ENCODE assay signal across 2 cellular contexts in the genomic region with DNA sequence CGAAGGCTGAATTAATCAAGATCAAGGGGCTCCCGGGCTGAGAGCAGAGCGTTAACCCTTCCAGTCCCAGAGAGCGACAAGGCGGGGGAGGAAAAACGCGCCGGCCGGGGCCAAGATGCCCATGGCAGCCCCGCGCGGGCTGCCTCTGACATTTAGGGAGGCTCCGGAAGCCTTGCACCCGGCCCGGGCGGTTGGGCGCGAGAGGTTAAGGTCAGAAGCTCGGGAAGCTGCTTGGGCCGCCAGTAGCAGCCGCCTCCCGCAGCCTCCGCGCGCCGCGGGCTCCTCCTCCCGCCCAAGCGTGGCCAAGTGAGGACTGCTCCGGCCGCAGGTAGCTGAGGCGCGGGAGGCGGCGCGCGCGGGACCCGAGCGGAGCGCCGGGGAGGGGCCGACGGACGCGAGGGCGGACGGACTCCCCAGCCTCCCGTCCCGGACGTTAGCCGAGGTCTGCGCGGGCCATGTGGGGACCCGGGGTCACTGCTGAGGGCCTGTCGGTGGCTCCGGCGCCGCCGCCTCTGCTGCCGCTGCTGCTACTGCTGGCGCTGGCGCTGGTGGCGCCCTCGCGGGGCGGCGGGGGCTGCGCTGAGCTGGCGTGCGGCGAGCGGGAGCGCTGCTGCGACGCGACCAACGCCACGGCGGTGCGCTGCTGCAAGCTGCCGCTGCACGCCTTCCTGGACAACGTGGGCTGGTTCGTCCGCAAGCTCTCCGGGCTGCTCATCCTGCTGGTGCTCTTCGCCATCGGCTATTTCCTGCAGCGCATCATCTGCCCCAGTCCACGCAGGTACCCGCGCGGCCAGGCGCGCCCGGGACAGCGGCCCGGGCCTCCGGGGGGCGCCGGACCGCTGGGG.
A peak's percentile ranks its signal among the peaks of the same experiment; 100 is the strongest.
TF ChIP-seq lines count a peak whose summit lies in the region.

A gene (plus strand): TSS at position 242 of the 845 bp plus-strand sequence. CDS start 214 bp downstream, at position 456.

TF ChIP-seq in HEK293, 187 proteins besides CTCF, POLR2A, EP300 and RAD21 (continued from another document):
- TF ChIP-seq, protein P1, sequence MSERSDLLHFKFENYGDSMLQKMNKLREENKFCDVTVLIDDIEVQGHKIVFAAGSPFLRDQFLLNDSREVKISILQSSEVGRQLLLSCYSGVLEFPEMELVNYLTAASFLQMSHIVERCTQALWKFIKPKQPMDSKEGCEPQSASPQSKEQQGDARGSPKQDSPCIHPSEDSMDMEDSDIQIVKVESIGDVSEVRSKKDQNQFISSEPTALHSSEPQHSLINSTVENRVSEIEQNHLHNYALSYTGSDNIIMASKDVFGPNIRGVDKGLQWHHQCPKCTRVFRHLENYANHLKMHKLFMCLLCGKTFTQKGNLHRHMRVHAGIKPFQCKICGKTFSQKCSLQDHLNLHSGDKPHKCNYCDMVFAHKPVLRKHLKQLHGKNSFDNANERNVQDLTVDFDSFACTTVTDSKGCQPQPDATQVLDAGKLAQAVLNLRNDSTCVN (tag by site-specific recombination; optimal IDR thresholded peaks at IDR 0.05): peak; percentile 73
- no peak for TF ChIP-seq ZNF24 (tag by site-specific recombination; IDR thresholded peaks at IDR 0.05)
- TF ChIP-seq ZBTB17 (tag by site-specific recombination; IDR thresholded peaks at IDR 0.05): peak; percentile 89
- TF ChIP-seq GLI2 (tag by site-specific recombination; IDR thresholded peaks at IDR 0.05; ENCODE audit: borderline replicate concordance, low read depth): no peak
- TF ChIP-seq, protein P2, sequence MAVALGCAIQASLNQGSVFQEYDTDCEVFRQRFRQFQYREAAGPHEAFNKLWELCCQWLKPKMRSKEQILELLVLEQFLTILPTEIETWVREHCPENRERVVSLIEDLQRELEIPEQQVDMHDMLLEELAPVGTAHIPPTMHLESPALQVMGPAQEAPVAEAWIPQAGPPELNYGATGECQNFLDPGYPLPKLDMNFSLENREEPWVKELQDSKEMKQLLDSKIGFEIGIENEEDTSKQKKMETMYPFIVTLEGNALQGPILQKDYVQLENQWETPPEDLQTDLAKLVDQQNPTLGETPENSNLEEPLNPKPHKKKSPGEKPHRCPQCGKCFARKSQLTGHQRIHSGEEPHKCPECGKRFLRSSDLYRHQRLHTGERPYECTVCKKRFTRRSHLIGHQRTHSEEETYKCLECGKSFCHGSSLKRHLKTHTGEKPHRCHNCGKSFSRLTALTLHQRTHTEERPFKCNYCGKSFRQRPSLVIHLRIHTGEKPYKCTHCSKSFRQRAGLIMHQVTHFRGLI (tag by site-specific recombination; IDR thresholded peaks at IDR 0.05): peak; percentile 93
- peak; percentile 75 for TF ChIP-seq ZNF335 (tag by site-specific recombination; conservative IDR thresholded peaks at IDR 0.05)
- peak; percentile 65 for TF ChIP-seq ZBTB20 (tag by site-specific recombination; IDR thresholded peaks at IDR 0.05)
- peak; percentile 44; the same call in 1 of the 2 replicates for TF ChIP-seq GLIS2 (tag by site-specific recombination; IDR thresholded peaks at IDR 0.05)
- no peak for TF ChIP-seq ZNF223 (tag by site-specific recombination; IDR thresholded peaks at IDR 0.05)
- peak; percentile 76 for TF ChIP-seq ZFP37 (tag by site-specific recombination; IDR thresholded peaks at IDR 0.05)
- TF ChIP-seq, protein P3, sequence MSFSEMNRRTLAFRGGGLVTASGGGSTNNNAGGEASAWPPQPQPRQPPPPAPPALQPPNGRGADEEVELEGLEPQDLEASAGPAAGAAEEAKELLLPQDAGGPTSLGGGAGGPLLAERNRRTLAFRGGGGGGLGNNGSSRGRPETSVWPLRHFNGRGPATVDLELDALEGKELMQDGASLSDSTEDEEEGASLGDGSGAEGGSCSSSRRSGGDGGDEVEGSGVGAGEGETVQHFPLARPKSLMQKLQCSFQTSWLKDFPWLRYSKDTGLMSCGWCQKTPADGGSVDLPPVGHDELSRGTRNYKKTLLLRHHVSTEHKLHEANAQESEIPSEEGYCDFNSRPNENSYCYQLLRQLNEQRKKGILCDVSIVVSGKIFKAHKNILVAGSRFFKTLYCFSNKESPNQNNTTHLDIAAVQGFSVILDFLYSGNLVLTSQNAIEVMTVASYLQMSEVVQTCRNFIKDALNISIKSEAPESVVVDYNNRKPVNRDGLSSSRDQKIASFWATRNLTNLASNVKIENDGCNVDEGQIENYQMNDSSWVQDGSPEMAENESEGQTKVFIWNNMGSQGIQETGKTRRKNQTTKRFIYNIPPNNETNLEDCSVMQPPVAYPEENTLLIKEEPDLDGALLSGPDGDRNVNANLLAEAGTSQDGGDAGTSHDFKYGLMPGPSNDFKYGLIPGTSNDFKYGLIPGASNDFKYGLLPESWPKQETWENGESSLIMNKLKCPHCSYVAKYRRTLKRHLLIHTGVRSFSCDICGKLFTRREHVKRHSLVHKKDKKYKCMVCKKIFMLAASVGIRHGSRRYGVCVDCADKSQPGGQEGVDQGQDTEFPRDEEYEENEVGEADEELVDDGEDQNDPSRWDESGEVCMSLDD (tag by site-specific recombination; IDR thresholded peaks at IDR 0.05): 0 out of 2 replicates have a peak, but pooled peaks have one; percentile 31
- TF ChIP-seq, protein P4, sequence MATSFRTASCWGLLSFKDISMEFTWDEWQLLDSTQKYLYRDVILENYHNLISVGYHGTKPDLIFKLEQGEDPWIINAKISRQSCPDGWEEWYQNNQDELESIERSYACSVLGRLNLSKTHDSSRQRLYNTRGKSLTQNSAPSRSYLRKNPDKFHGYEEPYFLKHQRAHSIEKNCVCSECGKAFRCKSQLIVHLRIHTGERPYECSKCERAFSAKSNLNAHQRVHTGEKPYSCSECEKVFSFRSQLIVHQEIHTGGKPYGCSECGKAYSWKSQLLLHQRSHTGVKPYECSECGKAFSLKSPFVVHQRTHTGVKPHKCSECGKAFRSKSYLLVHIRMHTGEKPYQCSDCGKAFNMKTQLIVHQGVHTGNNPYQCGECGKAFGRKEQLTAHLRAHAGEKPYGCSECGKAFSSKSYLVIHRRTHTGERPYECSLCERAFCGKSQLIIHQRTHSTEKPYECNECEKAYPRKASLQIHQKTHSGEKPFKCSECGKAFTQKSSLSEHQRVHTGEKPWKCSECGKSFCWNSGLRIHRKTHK (tag by site-specific recombination; IDR thresholded peaks at IDR 0.05): no peak
- peak; percentile 41; the same call in 1 of the 2 replicates for TF ChIP-seq KLF8 (tag by site-specific recombination; IDR thresholded peaks at IDR 0.05)
- TF ChIP-seq, protein P5, sequence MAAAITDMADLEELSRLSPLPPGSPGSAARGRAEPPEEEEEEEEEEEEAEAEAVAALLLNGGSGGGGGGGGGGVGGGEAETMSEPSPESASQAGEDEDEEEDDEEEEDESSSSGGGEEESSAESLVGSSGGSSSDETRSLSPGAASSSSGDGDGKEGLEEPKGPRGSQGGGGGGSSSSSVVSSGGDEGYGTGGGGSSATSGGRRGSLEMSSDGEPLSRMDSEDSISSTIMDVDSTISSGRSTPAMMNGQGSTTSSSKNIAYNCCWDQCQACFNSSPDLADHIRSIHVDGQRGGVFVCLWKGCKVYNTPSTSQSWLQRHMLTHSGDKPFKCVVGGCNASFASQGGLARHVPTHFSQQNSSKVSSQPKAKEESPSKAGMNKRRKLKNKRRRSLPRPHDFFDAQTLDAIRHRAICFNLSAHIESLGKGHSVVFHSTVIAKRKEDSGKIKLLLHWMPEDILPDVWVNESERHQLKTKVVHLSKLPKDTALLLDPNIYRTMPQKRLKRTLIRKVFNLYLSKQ (tag by site-specific recombination; IDR thresholded peaks at IDR 0.05; ENCODE audit: borderline replicate concordance): no peak
- TF ChIP-seq ZNF670 (tag by site-specific recombination; IDR thresholded peaks at IDR 0.05; ENCODE audit: low read depth): no peak
- TF ChIP-seq ZBTB8A (tag by site-specific recombination; IDR thresholded peaks at IDR 0.05): peak; percentile 79
- peak; percentile 87 for TF ChIP-seq OSR2 (tag by site-specific recombination; IDR thresholded peaks at IDR 0.05)
TF ChIP-seq in HEK293: peak in this region for 28.

TF ChIP-seq in K562, 482 proteins besides CTCF, POLR2A, EP300 and RAD21 (continued from another document and continues in another):
- TF ChIP-seq, protein P6, sequence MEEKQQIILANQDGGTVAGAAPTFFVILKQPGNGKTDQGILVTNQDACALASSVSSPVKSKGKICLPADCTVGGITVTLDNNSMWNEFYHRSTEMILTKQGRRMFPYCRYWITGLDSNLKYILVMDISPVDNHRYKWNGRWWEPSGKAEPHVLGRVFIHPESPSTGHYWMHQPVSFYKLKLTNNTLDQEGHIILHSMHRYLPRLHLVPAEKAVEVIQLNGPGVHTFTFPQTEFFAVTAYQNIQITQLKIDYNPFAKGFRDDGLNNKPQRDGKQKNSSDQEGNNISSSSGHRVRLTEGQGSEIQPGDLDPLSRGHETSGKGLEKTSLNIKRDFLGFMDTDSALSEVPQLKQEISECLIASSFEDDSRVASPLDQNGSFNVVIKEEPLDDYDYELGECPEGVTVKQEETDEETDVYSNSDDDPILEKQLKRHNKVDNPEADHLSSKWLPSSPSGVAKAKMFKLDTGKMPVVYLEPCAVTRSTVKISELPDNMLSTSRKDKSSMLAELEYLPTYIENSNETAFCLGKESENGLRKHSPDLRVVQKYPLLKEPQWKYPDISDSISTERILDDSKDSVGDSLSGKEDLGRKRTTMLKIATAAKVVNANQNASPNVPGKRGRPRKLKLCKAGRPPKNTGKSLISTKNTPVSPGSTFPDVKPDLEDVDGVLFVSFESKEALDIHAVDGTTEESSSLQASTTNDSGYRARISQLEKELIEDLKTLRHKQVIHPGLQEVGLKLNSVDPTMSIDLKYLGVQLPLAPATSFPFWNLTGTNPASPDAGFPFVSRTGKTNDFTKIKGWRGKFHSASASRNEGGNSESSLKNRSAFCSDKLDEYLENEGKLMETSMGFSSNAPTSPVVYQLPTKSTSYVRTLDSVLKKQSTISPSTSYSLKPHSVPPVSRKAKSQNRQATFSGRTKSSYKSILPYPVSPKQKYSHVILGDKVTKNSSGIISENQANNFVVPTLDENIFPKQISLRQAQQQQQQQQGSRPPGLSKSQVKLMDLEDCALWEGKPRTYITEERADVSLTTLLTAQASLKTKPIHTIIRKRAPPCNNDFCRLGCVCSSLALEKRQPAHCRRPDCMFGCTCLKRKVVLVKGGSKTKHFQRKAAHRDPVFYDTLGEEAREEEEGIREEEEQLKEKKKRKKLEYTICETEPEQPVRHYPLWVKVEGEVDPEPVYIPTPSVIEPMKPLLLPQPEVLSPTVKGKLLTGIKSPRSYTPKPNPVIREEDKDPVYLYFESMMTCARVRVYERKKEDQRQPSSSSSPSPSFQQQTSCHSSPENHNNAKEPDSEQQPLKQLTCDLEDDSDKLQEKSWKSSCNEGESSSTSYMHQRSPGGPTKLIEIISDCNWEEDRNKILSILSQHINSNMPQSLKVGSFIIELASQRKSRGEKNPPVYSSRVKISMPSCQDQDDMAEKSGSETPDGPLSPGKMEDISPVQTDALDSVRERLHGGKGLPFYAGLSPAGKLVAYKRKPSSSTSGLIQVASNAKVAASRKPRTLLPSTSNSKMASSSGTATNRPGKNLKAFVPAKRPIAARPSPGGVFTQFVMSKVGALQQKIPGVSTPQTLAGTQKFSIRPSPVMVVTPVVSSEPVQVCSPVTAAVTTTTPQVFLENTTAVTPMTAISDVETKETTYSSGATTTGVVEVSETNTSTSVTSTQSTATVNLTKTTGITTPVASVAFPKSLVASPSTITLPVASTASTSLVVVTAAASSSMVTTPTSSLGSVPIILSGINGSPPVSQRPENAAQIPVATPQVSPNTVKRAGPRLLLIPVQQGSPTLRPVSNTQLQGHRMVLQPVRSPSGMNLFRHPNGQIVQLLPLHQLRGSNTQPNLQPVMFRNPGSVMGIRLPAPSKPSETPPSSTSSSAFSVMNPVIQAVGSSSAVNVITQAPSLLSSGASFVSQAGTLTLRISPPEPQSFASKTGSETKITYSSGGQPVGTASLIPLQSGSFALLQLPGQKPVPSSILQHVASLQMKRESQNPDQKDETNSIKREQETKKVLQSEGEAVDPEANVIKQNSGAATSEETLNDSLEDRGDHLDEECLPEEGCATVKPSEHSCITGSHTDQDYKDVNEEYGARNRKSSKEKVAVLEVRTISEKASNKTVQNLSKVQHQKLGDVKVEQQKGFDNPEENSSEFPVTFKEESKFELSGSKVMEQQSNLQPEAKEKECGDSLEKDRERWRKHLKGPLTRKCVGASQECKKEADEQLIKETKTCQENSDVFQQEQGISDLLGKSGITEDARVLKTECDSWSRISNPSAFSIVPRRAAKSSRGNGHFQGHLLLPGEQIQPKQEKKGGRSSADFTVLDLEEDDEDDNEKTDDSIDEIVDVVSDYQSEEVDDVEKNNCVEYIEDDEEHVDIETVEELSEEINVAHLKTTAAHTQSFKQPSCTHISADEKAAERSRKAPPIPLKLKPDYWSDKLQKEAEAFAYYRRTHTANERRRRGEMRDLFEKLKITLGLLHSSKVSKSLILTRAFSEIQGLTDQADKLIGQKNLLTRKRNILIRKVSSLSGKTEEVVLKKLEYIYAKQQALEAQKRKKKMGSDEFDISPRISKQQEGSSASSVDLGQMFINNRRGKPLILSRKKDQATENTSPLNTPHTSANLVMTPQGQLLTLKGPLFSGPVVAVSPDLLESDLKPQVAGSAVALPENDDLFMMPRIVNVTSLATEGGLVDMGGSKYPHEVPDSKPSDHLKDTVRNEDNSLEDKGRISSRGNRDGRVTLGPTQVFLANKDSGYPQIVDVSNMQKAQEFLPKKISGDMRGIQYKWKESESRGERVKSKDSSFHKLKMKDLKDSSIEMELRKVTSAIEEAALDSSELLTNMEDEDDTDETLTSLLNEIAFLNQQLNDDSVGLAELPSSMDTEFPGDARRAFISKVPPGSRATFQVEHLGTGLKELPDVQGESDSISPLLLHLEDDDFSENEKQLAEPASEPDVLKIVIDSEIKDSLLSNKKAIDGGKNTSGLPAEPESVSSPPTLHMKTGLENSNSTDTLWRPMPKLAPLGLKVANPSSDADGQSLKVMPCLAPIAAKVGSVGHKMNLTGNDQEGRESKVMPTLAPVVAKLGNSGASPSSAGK (IDR thresholded peaks at IDR 0.05): peak; percentile 16; the same call in 1 of the 2 replicates
- TF ChIP-seq ZNF124 (CRISPR knock-in tag; IDR thresholded peaks at IDR 0.05) (no peak), ZNF282 (CRISPR knock-in tag; IDR thresholded peaks at IDR 0.05) (peak; percentile 79), MYC (IDR thresholded peaks at IDR 0.05; ENCODE audit: low read depth, low read length) (peak; percentile 64), MYC (CRISPR knock-in tag; IDR thresholded peaks at IDR 0.05; ENCODE audit: borderline replicate concordance, low read depth) (no peak), NCOR1 (IDR thresholded peaks at IDR 0.05) (no peak), ZC3H8 (IDR thresholded peaks at IDR 0.05) (no peak), HDAC3 (IDR thresholded peaks at IDR 0.05; ENCODE audit: borderline replicate concordance, partially characterized antibody) (no peak), ZNF274 (IDR thresholded peaks at IDR 0.05; ENCODE audit: borderline replicate concordance, low read depth, low read length) (no peak), POLR2B (IDR thresholded peaks at IDR 0.05; ENCODE audit: low read depth, partially characterized antibody) (no peak)
- TF ChIP-seq, protein P7, sequence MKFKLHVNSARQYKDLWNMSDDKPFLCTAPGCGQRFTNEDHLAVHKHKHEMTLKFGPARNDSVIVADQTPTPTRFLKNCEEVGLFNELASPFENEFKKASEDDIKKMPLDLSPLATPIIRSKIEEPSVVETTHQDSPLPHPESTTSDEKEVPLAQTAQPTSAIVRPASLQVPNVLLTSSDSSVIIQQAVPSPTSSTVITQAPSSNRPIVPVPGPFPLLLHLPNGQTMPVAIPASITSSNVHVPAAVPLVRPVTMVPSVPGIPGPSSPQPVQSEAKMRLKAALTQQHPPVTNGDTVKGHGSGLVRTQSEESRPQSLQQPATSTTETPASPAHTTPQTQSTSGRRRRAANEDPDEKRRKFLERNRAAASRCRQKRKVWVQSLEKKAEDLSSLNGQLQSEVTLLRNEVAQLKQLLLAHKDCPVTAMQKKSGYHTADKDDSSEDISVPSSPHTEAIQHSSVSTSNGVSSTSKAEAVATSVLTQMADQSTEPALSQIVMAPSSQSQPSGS (CRISPR knock-in tag; IDR thresholded peaks at IDR 0.05): no peak
